In genomic region chr6:36131517-36132220, GRCh38 we compare ENCODE assay signal across 1 cellular context.
TF ChIP-seq lines count a peak whose summit lies in the region.

No MANE protein-coding gene starts in this region.

TF ChIP-seq in HepG2, 621 proteins besides CTCF, POLR2A, EP300 and RAD21 (continued from another document and continues in another):
- TF ChIP-seq PHF8 (CRISPR knock-in tag; IDR thresholded peaks at IDR 0.05) (no peak), ZNF44 (CRISPR knock-in tag; IDR thresholded peaks at IDR 0.05) (no peak), MEIS1 (CRISPR knock-in tag; IDR thresholded peaks at IDR 0.05; ENCODE audit: borderline replicate concordance) (no peak), GPN1 (CRISPR knock-in tag; IDR thresholded peaks at IDR 0.05; ENCODE audit: borderline replicate concordance) (no peak), ZKSCAN1 (IDR thresholded peaks at IDR 0.05; ENCODE audit: low read length) (no peak), ZNF446 (CRISPR knock-in tag; IDR thresholded peaks at IDR 0.05) (no peak), ZBED4 (CRISPR knock-in tag; IDR thresholded peaks at IDR 0.05; ENCODE audit: borderline replicate concordance) (peak; percentile 21; the same call in 1 of the 2 replicates), ZNF484 (CRISPR knock-in tag; IDR thresholded peaks at IDR 0.05; ENCODE audit: borderline replicate concordance, low read depth) (no peak), RFXANK (CRISPR knock-in tag; IDR thresholded peaks at IDR 0.05) (no peak), FOXP1 (IDR thresholded peaks at IDR 0.05) (no peak), FOXP1 (CRISPR knock-in tag; IDR thresholded peaks at IDR 0.05) (peak; percentile 47; the same call in 1 of the 2 replicates), ESRRA (CRISPR knock-in tag; IDR thresholded peaks at IDR 0.05; ENCODE audit: low read depth) (0 out of 2 replicates have a peak, but pooled peaks have one; percentile 8), HBP1 (CRISPR knock-in tag; IDR thresholded peaks at IDR 0.05; ENCODE audit: low read depth) (no peak), PRDM10 (CRISPR knock-in tag; IDR thresholded peaks at IDR 0.05; ENCODE audit: low read depth) (0 out of 2 replicates have a peak, but pooled peaks have one; percentile 18), PPARG (CRISPR knock-in tag; conservative IDR thresholded peaks at IDR 0.05) (0 out of 2 replicates have a peak, but pooled peaks have one; percentile 35), ZKSCAN5 (CRISPR knock-in tag; IDR thresholded peaks at IDR 0.05) (no peak), RORA (CRISPR knock-in tag; IDR thresholded peaks at IDR 0.05) (no peak), PRMT3 (CRISPR knock-in tag; IDR thresholded peaks at IDR 0.05; ENCODE audit: borderline replicate concordance, low read depth) (peak; percentile 67; the same call in 1 of the 2 replicates), ZBTB37 (CRISPR knock-in tag; IDR thresholded peaks at IDR 0.05) (no peak; the same call in 1 of the 2 replicates), PRDM15 (CRISPR knock-in tag; IDR thresholded peaks at IDR 0.05) (0 out of 2 replicates have a peak, but pooled peaks have one; percentile 43), E2F1 (CRISPR knock-in tag; IDR thresholded peaks at IDR 0.05) (no peak), ZNF563 (CRISPR knock-in tag; IDR thresholded peaks at IDR 0.05) (0 out of 2 replicates have a peak, but pooled peaks have one; percentile 46), FOSL2 (CRISPR knock-in tag; IDR thresholded peaks at IDR 0.05) (peak; percentile 24; the same call in 1 of the 2 replicates), PATZ1 (CRISPR knock-in tag; IDR thresholded peaks at IDR 0.05) (peak; percentile 32; the same call in 1 of the 2 replicates), TCF7L2 (IDR thresholded peaks at IDR 0.05; ENCODE audit: low read depth, low read length) (no peak), ARHGAP35 (CRISPR knock-in tag; IDR thresholded peaks at IDR 0.05; ENCODE audit: borderline replicate concordance) (no peak), MYC (CRISPR knock-in tag; IDR thresholded peaks at IDR 0.05; ENCODE audit: borderline replicate concordance) (0 out of 2 replicates have a peak, but pooled peaks have one; percentile 44), NFYC (CRISPR knock-in tag; IDR thresholded peaks at IDR 0.05) (peak; percentile 15; the same call in 1 of the 2 replicates), ZNF225 (CRISPR knock-in tag; IDR thresholded peaks at IDR 0.05) (no peak), NKX3-1 (CRISPR knock-in tag; IDR thresholded peaks at IDR 0.05) (0 out of 2 replicates have a peak, but pooled peaks have one; percentile 49), KAT8 (CRISPR knock-in tag; IDR thresholded peaks at IDR 0.05) (peak; percentile 45), BATF2 (CRISPR knock-in tag; IDR thresholded peaks at IDR 0.05) (no peak), HOMEZ (CRISPR knock-in tag; IDR thresholded peaks at IDR 0.05; ENCODE audit: low read depth) (no peak; the same call in 1 of the 2 replicates), ZBTB44 (CRISPR knock-in tag; IDR thresholded peaks at IDR 0.05) (no peak), THAP11 (CRISPR knock-in tag; IDR thresholded peaks at IDR 0.05) (no peak), NR2F6 (IDR thresholded peaks at IDR 0.05) (peak; percentile 91), NR2F6 (CRISPR knock-in tag; IDR thresholded peaks at IDR 0.05) (peak; percentile 91)
